ENCODE assay signal across 8 cellular contexts in genomic region chr16:30355144-30355953, GRCh38. TPM values are rescaled to one million over a fixed set of nuclear protein-coding genes. Genes with fewer than 3 reads are reported as not detected.
DNase-seq lines count a peak whose midpoint lies in the region; ATAC-seq and TF ChIP-seq lines count a peak whose summit lies in the region.

TSS of gene CD2BP2 (minus strand) at chr16:30355308. CDS start at chr16:30354681, 627 bp downstream.

- CTCF ChIA-PET in HEK293T (lab: Yijun Ruan, JAX), result interaction anchor here (3.1 kb wide), 1 partner anchor 16 kb away, joined by 10 read pairs; no protein-coding TSS in a partner anchor

- H3K27me3 ChIP-seq in gastroesophageal sphincter (no peaks in the 10 kb centered on the region), neuronal stem cell (ENCODE audit: control insufficient read depth in 3 of 3, insufficient read depth in 3 of 3, low read depth in 1 of 3, low read length in 3 of 3) (no peaks in the 10 kb centered on the region), subcutaneous abdominal adipose tissue (ENCODE audit: control insufficient read depth in 5 of 5, insufficient read depth in 4 of 5, low read length in 5 of 5) (peaks cover 0 to 8% (median 0%) of the 10 kb centered on the region in 5 donors)

- H3K4ac ChIP-seq in neuronal stem cell (ENCODE audit: low read length), result peak within 1 kb of the TSS; percentile 79

- no peak within 1 kb of the TSS for H2BK12ac ChIP-seq in neuronal stem cell (ENCODE audit: low read length)

- 0% methylated on average over 10 to 14 of the region's 45 CpGs for WGBS in gastroesophageal sphincter (ENCODE audit: low coverage in 1 of 2), 2 donors
- WGBS in neuronal stem cell (ENCODE audit: extremely low coverage in 2 of 2, insufficient read length in 2 of 2, insufficient replicate concordance in 1 of 2), 2 donors, result no CpG with 5 or more reads among the region's 45 CpGs

- TF ChIP-seq EP300 in gastroesophageal sphincter (IDR thresholded peaks at IDR 0.05), result no peak

- peak within 1 kb of the TSS; percentile 93 for H2AFZ ChIP-seq in neuronal stem cell (ENCODE audit: low read length)

- H2BK5ac ChIP-seq in neuronal stem cell (ENCODE audit: low read length), result peak within 1 kb of the TSS; percentile 62

- peak; percentile 88 for ATAC-seq in SK-N-SH treated with all-trans-retinoic acid at 6 μM for 48 hours
- peak; percentile 95 for ATAC-seq in gastroesophageal sphincter

- POLR2A ChIA-PET in HEK293T (lab: Yijun Ruan, JAX), result interaction anchor here (0.8 to 7.6 kb wide), 19 partner anchors 9 to 279 kb away, joined by 3 to 95 read pairs (median 4); partner anchors contain the start of genes DCTPP1, SEPTIN1, TBC1D10B and YPEL3

- peak within 1 kb of the TSS; percentile 69 for H3K23ac ChIP-seq in neuronal stem cell (ENCODE audit: low read depth, low read length, poor library complexity)

- peak within 1 kb of the TSS; percentile 91 for H3K4me2 ChIP-seq in neuronal stem cell (ENCODE audit: insufficient read depth, low read length, poor library complexity, severe bottlenecking)

- TF ChIP-seq POLR2A in gastroesophageal sphincter (IDR thresholded peaks at IDR 0.05), result peak; percentile 9 to 22

- H3K14ac ChIP-seq in neuronal stem cell (ENCODE audit: low read length), result peak within 1 kb of the TSS; percentile 100

- peak within 1 kb of the TSS; percentile 93 for H2BK15ac ChIP-seq in neuronal stem cell (ENCODE audit: low read length)

- H4K91ac ChIP-seq in neuronal stem cell (ENCODE audit: low read depth, low read length, poor library complexity), result peak within 1 kb of the TSS; percentile 73

- H4K8ac ChIP-seq in neuronal stem cell (ENCODE audit: low read depth, low read length), result peak within 1 kb of the TSS; percentile 97

- H3K79me1 ChIP-seq in neuronal stem cell (ENCODE audit: low read depth, low read length), result peaks cover 14% of the 10 kb centered on the region

- in situ Hi-C loops in G401 (cut with HindIII; ENCODE audit: low sequenced_read_pairs), result no loop called here

- DNase-seq in G401 (ENCODE audit: low spot score), result peak; percentile 100
- peak; percentile 99 for DNase-seq in HEK293T (ENCODE audit: extremely low spot score)
- peak; percentile 84 for DNase-seq in NCI-H1048 (lab: John Stamatoyannopoulos, UW)
- peak; percentile 86 for DNase-seq in activated naive CD4-positive, alpha-beta T cell treated with anti-CD3 and anti-CD28 coated beads, Interleukin-2, amount 50 U/mL, for 16 hours
- peak; percentile 99 for DNase-seq in neuronal stem cell (ENCODE audit: low spot score)

- TF ChIP-seq CTCF in gastroesophageal sphincter (IDR thresholded peaks at IDR 0.05), result peak in 1 of 4 experiments; percentile 34

- H2BK120ac ChIP-seq in neuronal stem cell (ENCODE audit: low read depth, low read length), result peak within 1 kb of the TSS; percentile 88

- no peaks in the 10 kb centered on the region for H3K9me3 ChIP-seq in gastroesophageal sphincter
- H3K9me3 ChIP-seq in neuronal stem cell (replicated peaks in 1 of 2; ENCODE audit: control insufficient read depth in 2 of 2, insufficient read depth in 1 of 2, low read depth in 1 of 2, low read length in 2 of 2), result no peaks in the 10 kb centered on the region
- H3K9me3 ChIP-seq in subcutaneous abdominal adipose tissue (ENCODE audit: control insufficient read depth in 5 of 5, low read length in 5 of 5), result no peaks in the 10 kb centered on the region

- H3K4me1 ChIP-seq in gastroesophageal sphincter (peaks cover 3 to 54% (median 40%) of the 10 kb centered on the region in 3 donors), neuronal stem cell (ENCODE audit: control insufficient read depth in 2 of 2, insufficient read depth in 1 of 2, low read depth in 1 of 2, low read length in 2 of 2) (peaks cover 8 to 10% of the 10 kb centered on the region in 2 donors), subcutaneous abdominal adipose tissue (ENCODE audit: control insufficient read depth in 5 of 5, insufficient read depth in 5 of 5, low read length in 5 of 5) (peaks cover 14 to 62% (median 51%) of the 10 kb centered on the region in 5 donors)

- H3K27ac ChIP-seq in gastroesophageal sphincter (peak within 1 kb of the TSS; percentile 87 to 100 (median 93)), neuronal stem cell (replicated peaks; ENCODE audit: low read length) (peak within 1 kb of the TSS; percentile 94), subcutaneous abdominal adipose tissue (ENCODE audit: low read depth, low read length) (peak within 1 kb of the TSS; percentile 97)

- H3K4me3 ChIP-seq in gastroesophageal sphincter, result peak within 1 kb of the TSS; percentile 60 to 74
- H3K4me3 ChIP-seq in neuronal stem cell (ENCODE audit: low read length in 2 of 2), result peak within 1 kb of the TSS; percentile 86 to 97
- H3K4me3 ChIP-seq in subcutaneous abdominal adipose tissue (ENCODE audit: low read depth in 1 of 5, low read length in 5 of 5), result peak within 1 kb of the TSS; percentile 87 to 98 (median 92)

- H3K9ac ChIP-seq in neuronal stem cell (ENCODE audit: low read depth, low read length, poor library complexity), result peak within 1 kb of the TSS; percentile 97
- H3K9ac ChIP-seq in subcutaneous abdominal adipose tissue (ENCODE audit: low read length in 5 of 5), result peak within 1 kb of the TSS; percentile 74 to 98 (median 94)

- peak within 1 kb of the TSS; percentile 96 for H2AK5ac ChIP-seq in neuronal stem cell (ENCODE audit: low read depth, low read length)

- H3K36me3 ChIP-seq in gastroesophageal sphincter (peaks cover 0 to 76% of the 10 kb centered on the region in 2 donors), neuronal stem cell (replicated peaks in 1 of 2; ENCODE audit: control insufficient read depth in 2 of 2, insufficient read depth in 2 of 2, low read length in 2 of 2) (peaks cover 39 to 74% of the 10 kb centered on the region in 2 donors), subcutaneous abdominal adipose tissue (ENCODE audit: control insufficient read depth in 5 of 5, insufficient read depth in 5 of 5, low read length in 5 of 5) (peaks cover 0 to 74% (median 61%) of the 10 kb centered on the region in 5 donors)

- H3K18ac ChIP-seq in neuronal stem cell (ENCODE audit: low read length), result peak within 1 kb of the TSS; percentile 99

TF ChIP-seq in HEK293T, 16 proteins besides CTCF, POLR2A, EP300 and RAD21:
- TF ChIP-seq FOXM1 (IDR thresholded peaks at IDR 0.05; ENCODE audit: borderline replicate concordance) (peak; percentile 61; the same call in 1 of the 2 replicates), ELF4 (IDR thresholded peaks at IDR 0.05) (peak; percentile 99), PKNOX1 (IDR thresholded peaks at IDR 0.05) (peak; percentile 86), FOXA1 (IDR thresholded peaks at IDR 0.05) (no peak), SP1 (IDR thresholded peaks at IDR 0.05) (no peak), LEF1 (IDR thresholded peaks at IDR 0.05; ENCODE audit: borderline replicate concordance) (no peak), SUZ12 (IDR thresholded peaks at IDR 0.05) (no peak), BHLHE40 (IDR thresholded peaks at IDR 0.05; ENCODE audit: borderline replicate concordance) (no peak), L3MBTL2 (conservative IDR thresholded peaks at IDR 0.05) (peak; percentile 96), ZNF384 (IDR thresholded peaks at IDR 0.05) (no peak), ARNT (IDR thresholded peaks at IDR 0.05) (no peak), NFRKB (IDR thresholded peaks at IDR 0.05) (no peak)

TF ChIP-seq in SK-N-SH treated with all-trans-retinoic acid at 6 μM for 48 hours, 23 proteins besides CTCF, POLR2A, EP300 and RAD21 (continues in another document):
- TF ChIP-seq ZC3H10 (CRISPR knock-in tag; IDR thresholded peaks at IDR 0.05) (no peak), GLIS3 (CRISPR knock-in tag; IDR thresholded peaks at IDR 0.05) (0 out of 2 replicates have a peak, but pooled peaks have one; percentile 86), ZFP30 (CRISPR knock-in tag; IDR thresholded peaks at IDR 0.05) (no peak), TSHZ2 (CRISPR knock-in tag; IDR thresholded peaks at IDR 0.05) (no peak; the same call in 1 of the 2 replicates), ARNTL (CRISPR knock-in tag; IDR thresholded peaks at IDR 0.05; ENCODE audit: borderline replicate concordance, low read depth) (no peak), CSRNP3 (CRISPR knock-in tag; IDR thresholded peaks at IDR 0.05) (no peak), RARB (CRISPR knock-in tag; IDR thresholded peaks at IDR 0.05) (no peak), BACH2 (CRISPR knock-in tag; IDR thresholded peaks at IDR 0.05; ENCODE audit: borderline replicate concordance) (no peak)

RNA-seq across cellular contexts. Expression of gene CD2BP2, which starts in this region (rescaled TPM):
- 82.4 and 84.3 TPM in 2 replicates for total RNA-seq in G401 (2014; rRNA removed; shearing (Covaris generic))
- total RNA-seq in gastroesophageal sphincter, result 10 to 100 TPM; 43.1 to 68.1 (median 54.3) TPM
- 31.1 TPM for polyA plus RNA-seq in neuronal stem cell (2013, experiment 1 of 2)
- 30.6 TPM for polyA plus RNA-seq in neuronal stem cell (2013, experiment 2 of 2)

Comparison
In these comparisons a context has a peak if more than half of its experiments do, and no peak if none do; other contexts are left out.
1. Peak in every context shown above with its lines: DNase-seq, ATAC-seq, H3K4me3 ChIP-seq and H3K27ac ChIP-seq.